ENCODE assay signal across 8 cellular contexts in genomic region chr2:120223034-120223912, GRCh38. TPM values are rescaled to one million over a fixed set of nuclear protein-coding genes. Genes with fewer than 3 reads are reported as not detected.
DNase-seq lines count a peak whose midpoint lies in the region; ATAC-seq and TF ChIP-seq lines count a peak whose summit lies in the region.

TMEM185B (minus strand) TSS chr2:120223400; CDS start chr2:120222976, 424 bp downstream.

- peaks cover 14% of the 10 kb centered on the region for H3K79me2 ChIP-seq in GM23338 (replicated peaks; ENCODE audit: insufficient read depth)
- peaks cover 18% of the 10 kb centered on the region for H3K79me2 ChIP-seq in neural progenitor cell (ENCODE audit: low read depth)

- no peak within 1 kb of the TSS for H3K27ac ChIP-seq in GM23338 (ENCODE audit: low read depth)
- peak within 1 kb of the TSS; percentile 95 for H3K27ac ChIP-seq in RWPE1
- H3K27ac ChIP-seq in neural progenitor cell = no peak within 1 kb of the TSS
- peak within 1 kb of the TSS; percentile 79 for H3K27ac ChIP-seq in subcutaneous abdominal adipose tissue (ENCODE audit: low read depth, low read length)

- peak within 1 kb of the TSS; percentile 86 for H3K4me2 ChIP-seq in GM23338
- peak within 1 kb of the TSS; percentile 80 for H3K4me2 ChIP-seq in neural progenitor cell

- H3K27ac Mint-ChIP-seq in GM23338 (no peak within 1 kb of the TSS), neural progenitor cell (peak within 1 kb of the TSS; percentile 79)

- POLR2A ChIA-PET in RWPE1 (lab: Yijun Ruan, JAX; ENCODE audit: low non-redundant PET) = interaction anchor here (0.5 to 1.0 kb wide), 2 partner anchors 68 to 528 kb away, joined by 3 read pairs; no protein-coding TSS in a partner anchor

- H3K9ac ChIP-seq in neural progenitor cell = no peak within 1 kb of the TSS
- peak within 1 kb of the TSS; percentile 7 to 83 (median 73) for H3K9ac ChIP-seq in subcutaneous abdominal adipose tissue (ENCODE audit: low read length in 5 of 5)

- H3K9me2 ChIP-seq in GM23338 (ENCODE audit: insufficient read depth) = peaks cover 6% of the 10 kb centered on the region; the same call in 1 of the 2 replicates

- peaks cover 18% of the 10 kb centered on the region for H3K4me1 Mint-ChIP-seq in GM23338
- H3K4me1 Mint-ChIP-seq in neural progenitor cell = peaks cover 21% of the 10 kb centered on the region

- no peaks in the 10 kb centered on the region; the same call in 1 of the 2 replicates for H3K36me3 ChIP-seq in GM23338 (ENCODE audit: insufficient read depth)
- no peaks in the 10 kb centered on the region for H3K36me3 ChIP-seq in neural progenitor cell
- peaks cover 0 to 25% (median 10%) of the 10 kb centered on the region in 5 donors for H3K36me3 ChIP-seq in subcutaneous abdominal adipose tissue (ENCODE audit: control insufficient read depth in 5 of 5, insufficient read depth in 5 of 5, low read length in 5 of 5)

- H4K20me1 ChIP-seq in GM23338 (replicated peaks; ENCODE audit: insufficient read depth) = peaks cover 11% of the 10 kb centered on the region; the same call in 1 of the 2 replicates
- H4K20me1 ChIP-seq in neural progenitor cell (ENCODE audit: low read depth) = no peaks in the 10 kb centered on the region

- CTCF ChIA-PET in RWPE1 (lab: Yijun Ruan, JAX) = interaction anchor here (0.6 to 1.2 kb wide), 3 partner anchors 20 to 39 kb away, joined by 3 read pairs; no protein-coding TSS in a partner anchor

- peak within 1 kb of the TSS; percentile 66 for H3K4me3 ChIP-seq in GM23338
- peak within 1 kb of the TSS; percentile 69 for H3K4me3 ChIP-seq in fibroblast of villous mesenchyme (ENCODE audit: low read depth, low read length)
- H3K4me3 ChIP-seq in neural progenitor cell = peak within 1 kb of the TSS; percentile 52
- H3K4me3 ChIP-seq in subcutaneous abdominal adipose tissue (ENCODE audit: low read depth in 1 of 5, low read length in 5 of 5) = peak within 1 kb of the TSS; percentile 67 to 74 (median 72)

- H3K4me1 ChIP-seq in GM23338 (ENCODE audit: insufficient read depth) (no peaks in the 10 kb centered on the region; the same call in 1 of the 2 replicates), neural progenitor cell (peaks cover 6% of the 10 kb centered on the region), subcutaneous abdominal adipose tissue (ENCODE audit: control insufficient read depth in 5 of 5, insufficient read depth in 5 of 5, low read length in 5 of 5) (peaks cover 5 to 31% (median 28%) of the 10 kb centered on the region in 5 donors)

- H3K9me3 ChIP-seq in neural progenitor cell (ENCODE audit: low read depth) (no peaks in the 10 kb centered on the region), subcutaneous abdominal adipose tissue (ENCODE audit: control insufficient read depth in 5 of 5, low read length in 5 of 5) (no peaks in the 10 kb centered on the region)

- H3K27me3 Mint-ChIP-seq in GM23338 (ENCODE audit: insufficient read depth, low read depth, poor library complexity) (peaks cover 36% of the 10 kb centered on the region), neural progenitor cell (ENCODE audit: insufficient read depth, low read depth) (peaks cover 15% of the 10 kb centered on the region)

- H3K36me3 Mint-ChIP-seq in GM23338 (ENCODE audit: low read depth) (peaks cover 20% of the 10 kb centered on the region), neural progenitor cell (peaks cover 27% of the 10 kb centered on the region)

- H3K27me3 ChIP-seq in GM23338 (ENCODE audit: insufficient read depth) (peaks cover 29% of the 10 kb centered on the region), neural progenitor cell (peaks cover 13% of the 10 kb centered on the region), subcutaneous abdominal adipose tissue (ENCODE audit: control insufficient read depth in 5 of 5, insufficient read depth in 4 of 5, low read length in 5 of 5) (no peaks in the 10 kb centered on the region)

- H3K4me3 Mint-ChIP-seq in GM23338 = peak within 1 kb of the TSS; percentile 76
- H3K4me3 Mint-ChIP-seq in neural progenitor cell = peak within 1 kb of the TSS; percentile 88

- peak; percentile 13 to 28; a peak in 3 of 4 replicates for TF ChIP-seq CTCF in GM23338 (conservative IDR thresholded peaks at IDR 0.05; ENCODE audit: low read depth in 2 of 2)
- peak; percentile 51; the same call in 1 of the 2 replicates for TF ChIP-seq CTCF in RWPE1 (conservative IDR thresholded peaks at IDR 0.05; ENCODE audit: low read depth)
- peak; percentile 29 for TF ChIP-seq CTCF in fibroblast of villous mesenchyme (IDR thresholded peaks at IDR 0.05; ENCODE audit: insufficient read depth, low read depth, low read length)
- peak; percentile 40 for TF ChIP-seq CTCF in neural progenitor cell (IDR thresholded peaks at IDR 0.05)

- H3K9me3 Mint-ChIP-seq in GM23338 (peaks cover 13% of the 10 kb centered on the region), neural progenitor cell (peaks cover 12% of the 10 kb centered on the region)

- H2AFZ ChIP-seq in GM23338 = peak within 1 kb of the TSS; percentile 97
- peak within 1 kb of the TSS; percentile 89 for H2AFZ ChIP-seq in neural progenitor cell (replicated peaks)

- ATAC-seq in GM23338 = peak; percentile 89

- H3F3A ChIP-seq in GM23338 (replicated peaks; ENCODE audit: low read depth) (no peaks in the 10 kb centered on the region), neural progenitor cell (ENCODE audit: low read depth) (no peaks in the 10 kb centered on the region)

- DNase-seq in ELR (ENCODE audit: low read depth) (peak; percentile 85), GM23338 (ENCODE audit: low spot score) (peak; percentile 83), Kasumi-1 (lab: John Stamatoyannopoulos, UW) (peak; percentile 56 to 72), RWPE1 (ENCODE audit: low spot score) (peak; percentile 93), fibroblast of villous mesenchyme (ENCODE audit: low read depth) (peak; percentile 84), neural progenitor cell (ENCODE audit: low spot score) (peak; percentile 85)
- DNase-seq in activated effector memory CD4-positive, alpha-beta T cell treated with Interleukin-2 at 50 U/mL for 16 hours = peak; percentile 89

TF ChIP-seq in GM23338, 12 proteins besides CTCF, POLR2A, EP300 and RAD21 (continues in another document):
- TF ChIP-seq ZNF331 (CRISPR knock-in tag; IDR thresholded peaks at IDR 0.05; ENCODE audit: low read depth) (no peak), ETS1 (IDR thresholded peaks at IDR 0.05) (no peak), JUNB (IDR thresholded peaks at IDR 0.05; ENCODE audit: unreplicated experiment) (no peak), STAT1 (IDR thresholded peaks at IDR 0.05; ENCODE audit: unreplicated experiment) (no peak), NANOG (IDR thresholded peaks at IDR 0.05; ENCODE audit: borderline replicate concordance) (no peak), CREB1 (CRISPR knock-in tag; IDR thresholded peaks at IDR 0.05; ENCODE audit: low read depth) (peak; percentile 45; the same call in 1 of the 2 replicates), EZH2phosphoT487 (IDR thresholded peaks at IDR 0.05; ENCODE audit: unreplicated experiment) (no peak), ZNF114 (CRISPR knock-in tag; IDR thresholded peaks at IDR 0.05) (no peak)
- TF ChIP-seq, protein P1, sequence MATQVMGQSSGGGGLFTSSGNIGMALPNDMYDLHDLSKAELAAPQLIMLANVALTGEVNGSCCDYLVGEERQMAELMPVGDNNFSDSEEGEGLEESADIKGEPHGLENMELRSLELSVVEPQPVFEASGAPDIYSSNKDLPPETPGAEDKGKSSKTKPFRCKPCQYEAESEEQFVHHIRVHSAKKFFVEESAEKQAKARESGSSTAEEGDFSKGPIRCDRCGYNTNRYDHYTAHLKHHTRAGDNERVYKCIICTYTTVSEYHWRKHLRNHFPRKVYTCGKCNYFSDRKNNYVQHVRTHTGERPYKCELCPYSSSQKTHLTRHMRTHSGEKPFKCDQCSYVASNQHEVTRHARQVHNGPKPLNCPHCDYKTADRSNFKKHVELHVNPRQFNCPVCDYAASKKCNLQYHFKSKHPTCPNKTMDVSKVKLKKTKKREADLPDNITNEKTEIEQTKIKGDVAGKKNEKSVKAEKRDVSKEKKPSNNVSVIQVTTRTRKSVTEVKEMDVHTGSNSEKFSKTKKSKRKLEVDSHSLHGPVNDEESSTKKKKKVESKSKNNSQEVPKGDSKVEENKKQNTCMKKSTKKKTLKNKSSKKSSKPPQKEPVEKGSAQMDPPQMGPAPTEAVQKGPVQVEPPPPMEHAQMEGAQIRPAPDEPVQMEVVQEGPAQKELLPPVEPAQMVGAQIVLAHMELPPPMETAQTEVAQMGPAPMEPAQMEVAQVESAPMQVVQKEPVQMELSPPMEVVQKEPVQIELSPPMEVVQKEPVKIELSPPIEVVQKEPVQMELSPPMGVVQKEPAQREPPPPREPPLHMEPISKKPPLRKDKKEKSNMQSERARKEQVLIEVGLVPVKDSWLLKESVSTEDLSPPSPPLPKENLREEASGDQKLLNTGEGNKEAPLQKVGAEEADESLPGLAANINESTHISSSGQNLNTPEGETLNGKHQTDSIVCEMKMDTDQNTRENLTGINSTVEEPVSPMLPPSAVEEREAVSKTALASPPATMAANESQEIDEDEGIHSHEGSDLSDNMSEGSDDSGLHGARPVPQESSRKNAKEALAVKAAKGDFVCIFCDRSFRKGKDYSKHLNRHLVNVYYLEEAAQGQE (IDR thresholded peaks at IDR 0.05; ENCODE audit: unreplicated experiment) = no peak

RNA-seq across cellular contexts. Expression of gene TMEM185B, which starts in this region (rescaled TPM):
- 15.2 and 24.4 TPM in 2 replicates for total RNA-seq in GM23338 (2014; rRNA removed; shearing (Covaris generic))
- polyA plus RNA-seq in GM23338 (2016; fragmentation: Nextera tagmentation; extraction: Ambion mirVana) = 3.9 and 6.1 TPM in 2 replicates
- total RNA-seq in fibroblast of villous mesenchyme = 27.4 and 36.3 TPM in 2 replicates
- 11.1 and 15.3 TPM in 2 replicates for total RNA-seq in neural progenitor cell (ENCODE audit: low replicate concordance)

Comparison
In these comparisons a context has a peak if more than half of its experiments do, and no peak if none do; other contexts are left out.
1. H3K27ac ChIP-seq: peak in RWPE1 (single experiment) and subcutaneous abdominal adipose tissue (single experiment); none in GM23338 (single experiment) and neural progenitor cell (single experiment).
2. Peak in every context shown above with its lines, with median percentiles within 50 percentile points of each other: DNase-seq, H3K4me3 ChIP-seq and CTCF ChIP-seq.